ENCODE assay signal across 8 cellular contexts in the genomic region with DNA sequence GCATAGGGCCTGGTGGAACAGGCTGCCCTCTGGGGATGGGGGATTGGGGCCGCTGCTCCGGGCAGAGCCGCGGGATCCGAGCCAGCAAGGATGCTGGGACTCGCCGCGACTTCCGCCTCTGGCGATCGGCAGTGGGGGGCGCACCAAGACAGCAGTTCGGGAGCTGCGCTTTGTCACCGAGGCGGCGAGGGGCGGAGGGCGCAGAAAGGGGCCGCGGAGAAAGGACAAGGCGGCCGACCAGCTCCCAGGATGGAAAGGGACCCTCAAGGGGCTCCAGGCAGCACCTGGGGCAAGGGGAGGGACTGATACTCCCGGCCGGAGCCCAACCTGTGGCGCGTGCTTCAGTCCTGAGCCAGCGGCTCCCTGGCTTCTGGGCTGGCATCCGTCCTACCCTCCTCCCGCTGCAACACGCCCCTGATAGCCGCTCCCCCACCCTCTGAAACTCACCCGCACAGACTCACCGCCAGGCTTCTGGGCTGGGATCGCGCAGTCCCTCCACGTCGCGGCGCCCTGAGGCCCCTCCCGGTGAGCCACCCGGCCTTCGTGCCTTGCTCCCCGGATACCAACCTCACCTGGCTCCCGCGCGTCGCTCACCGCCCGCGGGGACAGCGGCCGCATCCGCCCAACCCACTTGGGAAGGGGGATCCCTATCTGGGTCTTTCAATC. TPM values are rescaled to one million over a fixed set of nuclear protein-coding genes. Genes with fewer than 3 reads are reported as not detected.
DNase-seq lines count a peak whose midpoint lies in the region; TF ChIP-seq lines count a peak whose summit lies in the region.

No MANE protein-coding gene starts in this region.

- peak overlapping the region; percentile 73 for H3K4me2 ChIP-seq in mesendoderm (ENCODE audit: low read length)

- H3K18ac ChIP-seq in mesendoderm (ENCODE audit: low read length), result peak overlapping the region; percentile 35

- H2BK15ac ChIP-seq in mesendoderm (replicated peaks; ENCODE audit: low read depth), result no peak overlapping the region

- no peak overlapping the region for H2BK120ac ChIP-seq in mesendoderm (ENCODE audit: low read depth, low read length)

- no peak overlapping the region for H4K5ac ChIP-seq in mesendoderm (ENCODE audit: low read length)

- H3K79me1 ChIP-seq in mesendoderm (ENCODE audit: low read length), result no peaks in the 10 kb centered on the region

- H3K9ac ChIP-seq in mesendoderm (ENCODE audit: low read length), result peak overlapping the region; percentile 71

- H3K36me3 ChIP-seq in mesendoderm (ENCODE audit: control insufficient read depth, insufficient read depth, low read length) (no peaks in the 10 kb centered on the region), uterus (no peaks in the 10 kb centered on the region)

- no peak for TF ChIP-seq POLR2A in uterus (IDR thresholded peaks at IDR 0.05)

- no CpG with 5 or more reads among the region's 54 CpGs for WGBS in mesendoderm (ENCODE audit: extremely low coverage, insufficient coverage, low lambda C conversion rate)

- DNase-seq in stimulated activated CD4-positive, alpha-beta T cell treated with anti-CD3 and anti-CD28 coated beads, Interleukin-15, amount 100 ng/mL, for 24 hours, result peak; percentile 44
- DNase-seq in stimulated activated CD4-positive, alpha-beta T cell treated with anti-CD3 and anti-CD28 coated beads, Interleukin-4, amount 100 ng/mL, for 1 hour, result no peak
- peak; percentile 49 for DNase-seq in NCI-H345 treated with DMSO at 0.1 percent for 48 hours (lab: John Stamatoyannopoulos, UW; ENCODE audit: unreplicated experiment)
- no peak for DNase-seq in coronary artery (ENCODE audit: low spot score)
- peak; percentile 91 for DNase-seq in mesendoderm
- DNase-seq in uterus, result peak; percentile 42 to 46
- no peak for DNase-seq in GM19240 (ENCODE audit: insufficient read length, low spot score)
- no peak for DNase-seq in SHP77 (lab: John Stamatoyannopoulos, UW)

- TF ChIP-seq CTCF in coronary artery (IDR thresholded peaks at IDR 0.05), result no peak
- TF ChIP-seq CTCF in uterus (IDR thresholded peaks at IDR 0.05), result peak; percentile 44 to 58 (median 56)

- peak overlapping the region; percentile 90 for H3K23ac ChIP-seq in mesendoderm (ENCODE audit: low read length)

- H3K79me2 ChIP-seq in mesendoderm (ENCODE audit: control insufficient read depth, insufficient read depth, low read length), result peaks cover 11% of the 10 kb centered on the region

- no peak overlapping the region for H2AK5ac ChIP-seq in mesendoderm (ENCODE audit: low read length)

- H3K9me3 ChIP-seq in uterus, result no peaks in the 10 kb centered on the region

- no peak overlapping the region for H3K4ac ChIP-seq in mesendoderm (ENCODE audit: low read depth, low read length)

- no peaks in the 10 kb centered on the region for H3K27me3 ChIP-seq in mesendoderm (ENCODE audit: insufficient read depth, low read length, poor library complexity)
- H3K27me3 ChIP-seq in uterus, result peaks cover 2 to 9% of the 10 kb centered on the region in 2 donors

- peak overlapping the region; percentile 78 for H4K8ac ChIP-seq in mesendoderm (ENCODE audit: low read depth, low read length)

- H3K4me1 ChIP-seq in mesendoderm (ENCODE audit: control insufficient read depth, low read depth, low read length) (peaks cover 14% of the 10 kb centered on the region), uterus (peaks cover 0 to 7% of the 10 kb centered on the region in 2 donors)

- intact Hi-C loops in uterus (cut with DNase I; ENCODE audit: low total_unique reads), result loop anchor here (10.0 kb wide), 1 partner anchor 339 kb away; no protein-coding TSS in a partner anchor

- H2BK5ac ChIP-seq in mesendoderm (ENCODE audit: low read length), result peak overlapping the region; percentile 52

- H3K27ac ChIP-seq in coronary artery (no peak overlapping the region), mesendoderm (ENCODE audit: low read depth, low read length) (peak overlapping the region; percentile 42), uterus (no peak overlapping the region)

- H3K4me3 ChIP-seq in coronary artery (peak overlapping the region; percentile 63), mesendoderm (ENCODE audit: low read length) (peak overlapping the region; percentile 55), uterus (peak overlapping the region; percentile 35 to 42)

- H3K56ac ChIP-seq in mesendoderm (ENCODE audit: low read length), result peak overlapping the region; percentile 83

RNA-seq across cellular contexts. Expression of a gene that starts 7.1 kb away (rescaled TPM):
- polyA plus RNA-seq in mesendoderm (2013, experiment 1 of 2), result 32.8 TPM
- polyA plus RNA-seq in mesendoderm (2013, experiment 2 of 2), result 29.6 TPM
- under 1 TPM in 1 of 4 donors, not detected in 3; 0.21 TPM for total RNA-seq in uterus

RNA-seq across cellular contexts. Expression of a gene that starts 35.6 kb away (rescaled TPM):
- 0.04 TPM for polyA plus RNA-seq in mesendoderm (2013, experiment 1 of 2)
- polyA plus RNA-seq in mesendoderm (2013, experiment 2 of 2), result 0.06 TPM
- total RNA-seq in uterus, result 10 to 100 TPM in 1 of 4 donors, 1 to 10 TPM in 1, under 1 TPM in 2; 0.40 to 27.5 (median 1.1) TPM

RNA-seq across cellular contexts. Expression of a gene that starts 50.5 kb away (rescaled TPM):
- not detected for polyA plus RNA-seq in mesendoderm (2013, experiment 1 of 2)
- not detected for polyA plus RNA-seq in mesendoderm (2013, experiment 2 of 2)
- total RNA-seq in uterus, result 10 to 100 TPM; 32.4 to 82.0 (median 57.8) TPM

Comparison
In these comparisons a context has a peak if more than half of its experiments do, and no peak if none do; other contexts are left out.
1. DNase-seq: peak in stimulated activated CD4-positive, alpha-beta T cell treated with anti-CD3 and anti-CD28 coated beads, Interleukin-15, amount 100 ng/mL, for 24 hours (single experiment), NCI-H345 treated with DMSO at 0.1 percent for 48 hours (single experiment), mesendoderm (single experiment) and uterus (2 of 2); none in stimulated activated CD4-positive, alpha-beta T cell treated with anti-CD3 and anti-CD28 coated beads, Interleukin-4, amount 100 ng/mL, for 1 hour (single experiment), coronary artery (single experiment), GM19240 (single experiment) and SHP77 (0 of 2).
2. Peak in every context shown above with its lines, with median percentiles within 50 percentile points of each other: H3K4me3 ChIP-seq.